Comparison of ENCODE assay signal across 20 cellular contexts in genomic region chr7:85065888-85066485, GRCh38.
DNase-seq lines count a peak whose midpoint lies in the region; ATAC-seq and TF ChIP-seq lines count a peak whose summit lies in the region.
"Had no signal": no experiment of that assay in that cellular context is flagged by ENCODE, and none has a peak within 500 bp of the region (broad histone marks: within the 10 kb centered on the region; RNA-seq: fewer than 3 reads in every experiment).

No MANE protein-coding gene starts in this region.

- DNase-seq in A673 (ENCODE audit: low spot score): no peak
- DNase-seq in astrocyte of the hippocampus (ENCODE audit: low read depth, low spot score): peak; percentile 70
- DNase-seq in iris pigment epithelial cell (ENCODE audit: low read depth): peak; percentile 18
- peak; percentile 44 for DNase-seq in renal cortical epithelial cell (ENCODE audit: low read depth)
- no peak for DNase-seq in activated T-cell treated with anti-CD3 and anti-CD28 coated beads, Interleukin-2, amount 50 U/mL, for 48 hours
- DNase-seq in COLO829 (ENCODE audit: low spot score): no peak
- DNase-seq: activated CD4-positive, alpha-beta T cell treated with anti-CD3 and anti-CD28 coated beads, Interleukin-2, amount 50 U/mL, for 48 hours; activated CD4-positive, CD25-positive, alpha-beta regulatory T cell; NCI-H1092; NCI-H187 treated with DMSO at 0.1 percent for 48 hours; OCI-M1; pancreas; stimulated activated naive B cell treated with anti-CD40 and anti-IgM and Interleukin-4, amounts not matched to agents 10 μg/mL and 1 μg/mL and 100 μg/mL, for 72 hours; SW 1271 had no signal

- no peaks in the 10 kb centered on the region for H3K9me3 ChIP-seq in A673 (ENCODE audit: low read depth, low read length, poor library complexity, severe bottlenecking)
- H3K9me3 ChIP-seq: gastroesophageal sphincter, pancreas, thoracic aorta had no signal

- BruUV-seq in A673 (replicated peaks; lab: Mats Ljungman, UMichigan): no TSS peak

- peak overlapping the region; percentile 76 for H3K27ac ChIP-seq in A673 (ENCODE audit: low read depth, low read length, poor library complexity, severe bottlenecking)
- H3K27ac ChIP-seq: gastroesophageal sphincter, GM23248, pancreas had no signal

- TF ChIP-seq CTCF in A673 (conservative IDR thresholded peaks at IDR 0.05; ENCODE audit: low read depth, low read length): no peak

- POLR2A ChIA-PET in A673 (lab: Charles Lee; ENCODE audit: low non-redundant PET): no interaction called here

- no peaks in the 10 kb centered on the region for H3K27me3 ChIP-seq in A673 (replicated peaks; ENCODE audit: insufficient read depth, low read depth, low read length, poor library complexity)
- H3K27me3 ChIP-seq: gastroesophageal sphincter, pancreas had no signal

- ATAC-seq in HG03439 (IDR thresholded peaks at IDR 0.05; ENCODE audit: unreplicated experiment): no peak
- no peak for ATAC-seq in GM21447 (IDR thresholded peaks at IDR 0.05; ENCODE audit: unreplicated experiment)
- ATAC-seq: pancreas; stimulated activated naive B cell treated with anti-CD40 and anti-IgM and Interleukin-4, amounts not matched to agents 10 μg/mL and 1 μg/mL and 100 μg/mL, for 72 hours had no signal

- intact Hi-C loops in A673 (cut with micrococcal nuclease; ENCODE audit: unreplicated experiment): no loop called here

- no peak overlapping the region for H3K4me3 ChIP-seq in A673 (ENCODE audit: low read depth, low read length, poor library complexity, severe bottlenecking)
- H3K4me3 ChIP-seq: gastroesophageal sphincter, GM23248, lung, pancreas, thoracic aorta had no signal

- no peaks in the 10 kb centered on the region for H3K36me3 ChIP-seq in A673 (ENCODE audit: insufficient read depth, low read length, poor library complexity, severe bottlenecking)
- H3K36me3 ChIP-seq: gastroesophageal sphincter, pancreas, thoracic aorta had no signal

- H3K4me1 ChIP-seq in A673 (ENCODE audit: insufficient read depth, low read length, poor library complexity, severe bottlenecking): peaks cover 55% of the 10 kb centered on the region
- H3K4me1 ChIP-seq: pancreas had no signal

- CTCF ChIA-PET in A673 (lab: Charles Lee): no interaction called here

Comparison
In these comparisons a context has a peak if more than half of its experiments do, and no peak if none do; other contexts are left out.
1. DNase-seq: peak in astrocyte of the hippocampus (single experiment), iris pigment epithelial cell (single experiment) and renal cortical epithelial cell (single experiment); none in A673 (single experiment), activated T-cell treated with anti-CD3 and anti-CD28 coated beads, Interleukin-2, amount 50 U/mL, for 48 hours (0 of 2) and COLO829 (single experiment).